ENCODE assay signal across 1 cellular context in the genomic region with DNA sequence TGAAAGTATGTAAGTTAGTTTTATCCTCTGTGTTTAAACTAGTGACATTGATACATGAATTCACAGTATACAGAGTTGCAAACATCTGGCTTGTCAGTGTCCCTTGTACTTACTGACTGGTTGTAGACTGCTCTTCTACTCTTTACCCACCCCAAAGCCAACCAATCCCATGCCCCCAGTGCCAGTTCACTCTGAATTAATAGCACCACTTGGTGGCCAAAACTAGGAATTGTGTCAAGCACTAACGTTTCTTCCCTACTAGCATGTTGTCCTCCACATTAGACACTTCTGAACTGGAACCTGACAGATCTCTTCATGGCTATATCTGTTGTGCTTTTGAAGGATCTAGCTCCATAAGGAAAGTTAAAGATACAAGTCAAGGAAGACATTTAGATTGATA.
TF ChIP-seq lines count a peak whose summit lies in the region.

No MANE protein-coding gene starts in this region.

TF ChIP-seq in HepG2, 621 proteins besides CTCF, POLR2A, EP300 and RAD21 (continued from another document):
- TF ChIP-seq, protein P1, sequence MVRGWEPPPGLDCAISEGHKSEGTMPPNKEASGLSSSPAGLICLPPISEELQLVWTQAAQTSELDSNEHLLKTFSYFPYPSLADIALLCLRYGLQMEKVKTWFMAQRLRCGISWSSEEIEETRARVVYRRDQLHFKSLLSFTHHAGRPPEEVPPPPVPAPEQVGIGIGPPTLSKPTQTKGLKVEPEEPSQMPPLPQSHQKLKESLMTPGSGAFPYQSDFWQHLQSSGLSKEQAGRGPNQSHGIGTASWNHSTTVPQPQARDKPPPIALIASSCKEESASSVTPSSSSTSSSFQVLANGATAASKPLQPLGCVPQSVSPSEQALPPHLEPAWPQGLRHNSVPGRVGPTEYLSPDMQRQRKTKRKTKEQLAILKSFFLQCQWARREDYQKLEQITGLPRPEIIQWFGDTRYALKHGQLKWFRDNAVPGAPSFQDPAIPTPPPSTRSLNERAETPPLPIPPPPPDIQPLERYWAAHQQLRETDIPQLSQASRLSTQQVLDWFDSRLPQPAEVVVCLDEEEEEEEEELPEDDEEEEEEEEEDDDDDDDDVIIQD (CRISPR knock-in tag; IDR thresholded peaks at IDR 0.05; ENCODE audit: low read depth), result peak; percentile 22; the same call in 1 of the 2 replicates
